Comparison of ENCODE assay signal across 24 cellular contexts in the genomic region with DNA sequence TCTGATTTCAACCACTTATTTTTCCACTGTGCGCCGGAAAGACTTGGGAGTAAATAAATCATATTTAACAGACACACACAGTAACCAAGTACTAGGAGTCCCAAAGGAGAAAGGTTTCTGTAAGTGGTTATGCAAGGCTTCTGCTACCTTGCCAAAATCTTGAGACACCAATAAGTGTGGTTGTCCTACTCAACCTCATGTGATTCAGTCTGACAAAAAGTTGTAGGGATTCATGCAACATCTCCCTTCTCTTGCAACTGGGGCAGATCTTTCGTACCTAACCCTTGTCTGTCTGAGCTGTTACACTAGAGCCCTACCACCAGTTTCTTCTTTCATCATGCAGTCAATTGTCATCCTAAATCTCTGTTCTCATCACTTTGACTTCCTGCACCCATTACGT.
"Had no signal": no experiment of that assay in that cellular context is flagged by ENCODE, and none has a peak within 500 bp of the region (broad histone marks: within the 10 kb centered on the region; RNA-seq: fewer than 3 reads in every experiment).

No MANE protein-coding gene starts in this region.

- FAIRE-seq: endometrium, islet of Langerhans had no signal

- H3K4me1 ChIP-seq: heart right ventricle, left lung, psoas muscle, suprapubic skin, transverse colon, upper lobe of right lung, uterus had no signal

- ATAC-seq: effector memory CD8-positive, alpha-beta T cell; heart right ventricle; left lung; naive thymus-derived CD8-positive, alpha-beta T cell; right cardiac atrium; stimulated activated naive B cell treated with anti-CD40 and anti-IgM and Interleukin-4, amounts not matched to agents 10 μg/mL and 1 μg/mL and 100 μg/mL, for 72 hours; upper lobe of right lung had no signal

- H3K9me3 ChIP-seq: heart right ventricle, left lung, ovary, psoas muscle, suprapubic skin, transverse colon, upper lobe of right lung, uterus had no signal

- H3K4me3 ChIP-seq: heart right ventricle, left lung, ovary, psoas muscle, skin epidermis, suprapubic skin, transverse colon, upper lobe of right lung, uterus had no signal

- DNase-seq: cortex of kidney; effector memory CD8-positive, alpha-beta T cell; foreskin fibroblast; glutamatergic neuron; heart right ventricle; hippocampal formation; left cardiac atrium; left lung; naive thymus-derived CD8-positive, alpha-beta T cell; occipital lobe; ovary; posterior cingulate gyrus; psoas muscle; right cardiac atrium; stimulated activated CD4-positive, alpha-beta T cell treated with anti-CD3 and anti-CD28 coated beads, Interleukin-15, amount 100 ng/mL, for 24 hours; stimulated activated CD4-positive, alpha-beta T cell treated with anti-CD3 and anti-CD28 coated beads, Interleukin-2, amount 100 ng/mL, for 48 hours; stimulated activated naive B cell treated with anti-CD40 and anti-IgM and Interleukin-4, amounts not matched to agents 10 μg/mL and 1 μg/mL and 100 μg/mL, for 72 hours; transverse colon; upper lobe of right lung; uterus had no signal

- H3K36me3 ChIP-seq: heart right ventricle, left lung, ovary, suprapubic skin, transverse colon, upper lobe of right lung, uterus had no signal

- H3K27me3 ChIP-seq: left lung, ovary, suprapubic skin, upper lobe of right lung, uterus had no signal

- H3K27ac ChIP-seq: heart right ventricle, left lung, ovary, psoas muscle, suprapubic skin, transverse colon, upper lobe of right lung, uterus had no signal
